Comparison of ENCODE assay signal across 9 cellular contexts in genomic region chr11:71792621-71793235, GRCh38. TPM values are rescaled to one million over a fixed set of nuclear protein-coding genes. Genes with fewer than 3 reads are reported as not detected.
DNase-seq lines count a peak whose midpoint lies in the region; ATAC-seq and TF ChIP-seq lines count a peak whose summit lies in the region.
"Not testable (repeated sequence)": the region's sequence is repeated elsewhere in the genome, so short reads cannot be mapped to it uniquely, and the experiment has no call there.
"Had no signal": no experiment of that assay in that cellular context is flagged by ENCODE, and none has a peak within 500 bp of the region (broad histone marks: within the 10 kb centered on the region; RNA-seq: fewer than 3 reads in every experiment).

No MANE protein-coding gene starts in this region.

- H3K9me3 Mint-ChIP-seq in T-cell: not testable (repeated sequence)

- DNase-seq in EH (ENCODE audit: low read depth) (peak; percentile 62), MG63 (peak; percentile 56), T-cell (peak; percentile 14 to 64 (median 50)), colonic mucosa (peak; percentile 47), hypothalamus (lab: John Stamatoyannopoulos, UW) (peak in 26 of 51 donors; percentile 3 to 68 (median 31)), upper lobe of right lung (peak; percentile 76)
- DNase-seq in activated T-cell treated with anti-CD3 and anti-CD28 coated beads, Interleukin-2, amount 50 U/mL, for 1 hour: peak; percentile 63
- not testable (repeated sequence) for DNase-seq in sigmoid colon

- H3K4me3 ChIP-seq in MG63, colonic mucosa, sigmoid colon, upper lobe of right lung: not testable (repeated sequence)

- not testable (repeated sequence) for H3K36me3 Mint-ChIP-seq in T-cell

- not testable (repeated sequence) for H3K4me3 Mint-ChIP-seq in T-cell

- peak overlapping the region in 1 of 2 donors; percentile 10 for H3K27ac Mint-ChIP-seq in T-cell

- POLR2A ChIA-PET in T-cell (lab: Charles Lee): not testable (repeated sequence)

- not testable (repeated sequence) for H3K27ac ChIP-seq in colonic mucosa, sigmoid colon, upper lobe of right lung

- H3K36me3 ChIP-seq in MG63, colonic mucosa, sigmoid colon, upper lobe of right lung: not testable (repeated sequence)

- CTCF ChIA-PET in T-cell (lab: Charles Lee): not testable (repeated sequence)

- not testable (repeated sequence) for H3K27me3 ChIP-seq in MG63, colonic mucosa, sigmoid colon, upper lobe of right lung

- TF ChIP-seq POLR2A in sigmoid colon (IDR thresholded peaks at IDR 0.05): not testable (repeated sequence)

- not testable (repeated sequence) for TF ChIP-seq EP300 in sigmoid colon (IDR thresholded peaks at IDR 0.05)

- H3K9me3 ChIP-seq in MG63, colonic mucosa, sigmoid colon, upper lobe of right lung: not testable (repeated sequence)

- not testable (repeated sequence) for H3K9ac ChIP-seq in colonic mucosa (ENCODE audit: low read depth in 2 of 2, low read length in 2 of 2)

- intact Hi-C loops in colonic mucosa (cut with DNase I); sigmoid colon (cut with DNase I); upper lobe of right lung (cut with DNase I): not testable (repeated sequence)

- not testable (repeated sequence) for H3K27me3 Mint-ChIP-seq in T-cell

- not testable (repeated sequence) for ATAC-seq in T-cell (replicated peaks in 1 of 4); upper lobe of right lung

- peaks cover 9 to 12% (median 11%) of the 10 kb centered on the region in 3 donors for H3K4me1 Mint-ChIP-seq in T-cell

- peak; percentile 48 for TF ChIP-seq CTCF in colonic mucosa (IDR thresholded peaks at IDR 0.05)
- peak in 3 of 4 experiments; percentile 41 to 55 (median 48) for TF ChIP-seq CTCF in sigmoid colon (IDR thresholded peaks at IDR 0.05)
- peak; percentile 63 for TF ChIP-seq CTCF in upper lobe of right lung (IDR thresholded peaks at IDR 0.05)

- WGBS in sigmoid colon, 2 donors: 50 to 62% methylated on average over 6 of the region's 6 CpGs

- not testable (repeated sequence) for H3K4me1 ChIP-seq in colonic mucosa, sigmoid colon, upper lobe of right lung

RNA-seq across cellular contexts. Expression of gene DEFB108B, which starts 40.3 kb away (rescaled TPM):
- total RNA-seq in MG63 (2014; rRNA removed; shearing (Covaris generic); ENCODE audit: low replicate concordance): not detected in 2 replicates
- total RNA-seq in T-cell (not detected), colonic mucosa (not detected), sigmoid colon (not detected), upper lobe of right lung (not detected)
- not detected for polyA plus RNA-seq in sigmoid colon
- total RNA-seq: NCI-H460 had no signal
